In the genomic region with DNA sequence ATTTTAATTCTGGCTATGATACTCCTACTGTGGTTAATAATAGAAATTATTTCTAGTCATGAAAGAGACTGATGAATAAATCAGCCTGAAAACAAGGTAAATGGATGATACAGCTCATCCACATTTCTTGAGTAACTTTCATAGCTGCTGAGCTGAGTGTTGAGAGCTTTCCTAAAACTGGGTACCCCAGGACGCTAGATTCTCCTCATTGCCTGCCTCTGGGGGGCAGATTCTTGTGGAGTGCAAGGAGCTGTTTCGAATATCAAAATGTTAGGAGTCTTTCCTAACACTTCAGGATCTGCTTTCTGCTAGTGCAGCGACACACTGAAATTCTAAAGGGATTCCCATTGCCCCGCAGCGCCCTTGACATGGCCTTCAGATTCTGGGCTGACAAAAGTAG, we compare ENCODE assay signal across 13 cellular contexts. TPM values are rescaled to one million over a fixed set of nuclear protein-coding genes. Genes with fewer than 3 reads are reported as not detected.
A peak's percentile ranks its signal among the peaks of the same experiment; 100 is the strongest.
DNase-seq lines count a peak whose midpoint lies in the region; ATAC-seq and TF ChIP-seq lines count a peak whose summit lies in the region.
"Had no signal": no experiment of that assay in that cellular context is flagged by ENCODE, and none has a peak within 500 bp of the region (broad histone marks: within the 10 kb centered on the region; RNA-seq: fewer than 3 reads in every experiment).

No MANE protein-coding gene starts in this region.

- H3K36me3 ChIP-seq in brain microvascular endothelial cell (replicated peaks) (no peaks in the 10 kb centered on the region), neuronal stem cell (replicated peaks in 1 of 2; ENCODE audit: control insufficient read depth in 2 of 2, insufficient read depth in 2 of 2, low read length in 2 of 2) (peaks cover 0 to 23% of the 10 kb centered on the region in 2 donors)

- no peak overlapping the region for H3K23ac ChIP-seq in neuronal stem cell (ENCODE audit: low read depth, low read length, poor library complexity)

- no peaks in the 10 kb centered on the region for H3K79me1 ChIP-seq in neuronal stem cell (ENCODE audit: low read depth, low read length)

- H2AK5ac ChIP-seq in neuronal stem cell (ENCODE audit: low read depth, low read length): no peak overlapping the region

- H3K4me3 ChIP-seq in brain microvascular endothelial cell (ENCODE audit: low read depth, low read length) (no peak overlapping the region), neuronal stem cell (ENCODE audit: low read length in 2 of 2) (peak overlapping the region in 1 of 2 donors; percentile 55)

- H3K4ac ChIP-seq in neuronal stem cell (ENCODE audit: low read length): no peak overlapping the region

- H3K9me3 Mint-ChIP-seq in T-helper 2 cell treated with Interferon-gamma antibody and Interleukin-4, amounts not matched to agents 5 μg/mL and 100 μg/mL, for 36 hours: no peaks in the 10 kb centered on the region
- H3K9me3 Mint-ChIP-seq in T-cell: no peaks in the 10 kb centered on the region

- WGBS in neuronal stem cell (ENCODE audit: extremely low coverage in 2 of 2, insufficient read length in 2 of 2, insufficient replicate concordance in 1 of 2), 2 donors: no CpG with 5 or more reads among the region's 5 CpGs

- H2BK12ac ChIP-seq in neuronal stem cell (ENCODE audit: low read length): no peak overlapping the region

- POLR2A ChIA-PET in T-cell (lab: Charles Lee): no interaction called here

- H3K9me3 ChIP-seq in neuronal stem cell (replicated peaks in 1 of 2; ENCODE audit: control insufficient read depth in 2 of 2, insufficient read depth in 1 of 2, low read depth in 1 of 2, low read length in 2 of 2): no peaks in the 10 kb centered on the region

- no peak overlapping the region for H2BK5ac ChIP-seq in neuronal stem cell (ENCODE audit: low read length)

- H4K91ac ChIP-seq in neuronal stem cell (ENCODE audit: low read depth, low read length, poor library complexity): no peak overlapping the region

- no peak overlapping the region for H3K4me2 ChIP-seq in neuronal stem cell (ENCODE audit: insufficient read depth, low read length, poor library complexity, severe bottlenecking)

- H3K36me3 Mint-ChIP-seq in T-helper 2 cell treated with Interferon-gamma antibody and Interleukin-4, amounts not matched to agents 5 μg/mL and 100 μg/mL, for 36 hours (ENCODE audit: low read depth): peaks cover 17% of the 10 kb centered on the region
- H3K36me3 Mint-ChIP-seq in T-cell: no peaks in the 10 kb centered on the region

- CTCF ChIA-PET in T-cell (lab: Charles Lee): interaction anchor here (0.5 to 4.3 kb wide), 13 partner anchors 19 to 297 kb away, joined by 3 to 57 read pairs (median 3); no protein-coding TSS in a partner anchor

- ATAC-seq in T-cell (replicated peaks in 1 of 4): no peak

- H3K27ac Mint-ChIP-seq in T-helper 2 cell treated with Interferon-gamma antibody and Interleukin-4, amounts not matched to agents 5 μg/mL and 100 μg/mL, for 36 hours: peak overlapping the region; percentile 28
- H3K27ac Mint-ChIP-seq in T-cell: no peak overlapping the region

- DNase-seq in T-helper 2 cell treated with Interferon-gamma antibody and Interleukin-4, amounts not matched to agents 5 μg/mL and 100 μg/mL, for 36 hours (ENCODE audit: low spot score): no peak
- DNase-seq in T-helper 2 cell (no peak), Kasumi-1 (lab: John Stamatoyannopoulos, UW) (peak; percentile 22 to 26), brain microvascular endothelial cell (no peak), neuronal stem cell (ENCODE audit: low spot score) (peak; percentile 6), SW 1271 (lab: John Stamatoyannopoulos, UW) (no peak), T-cell (no peak), mucosa of gallbladder (ENCODE audit: low spot score) (no peak)
- DNase-seq: activated T-cell treated with anti-CD3 and anti-CD28 coated beads for 4 hours, NCI-H1105, NCI-H82, occipital lobe had no signal

- no peak overlapping the region for H3K18ac ChIP-seq in neuronal stem cell (ENCODE audit: low read length)

- in situ Hi-C loops in brain microvascular endothelial cell (cut with HindIII; ENCODE audit: low pct_ligation_motif_present, low sequenced_read_pairs): no loop called here

- H3K27me3 Mint-ChIP-seq in T-helper 2 cell treated with Interferon-gamma antibody and Interleukin-4, amounts not matched to agents 5 μg/mL and 100 μg/mL, for 36 hours (ENCODE audit: low read depth): peaks cover 3% of the 10 kb centered on the region
- H3K27me3 Mint-ChIP-seq in T-cell: peaks cover 0 to 2% of the 10 kb centered on the region in 2 donors

- H3K27ac ChIP-seq in brain microvascular endothelial cell (no peak overlapping the region), neuronal stem cell (replicated peaks; ENCODE audit: low read length) (no peak overlapping the region)

- peak; percentile 34 for TF ChIP-seq CTCF in brain microvascular endothelial cell (IDR thresholded peaks at IDR 0.05; ENCODE audit: low read depth, low read length, missing control alignments)

- H4K8ac ChIP-seq in neuronal stem cell (ENCODE audit: low read depth, low read length): no peak overlapping the region

- no peak overlapping the region for H2AFZ ChIP-seq in neuronal stem cell (ENCODE audit: low read length)

- H3K14ac ChIP-seq in neuronal stem cell (ENCODE audit: low read length): no peak overlapping the region

- peak overlapping the region; percentile 60 for H3K4me3 Mint-ChIP-seq in T-helper 2 cell treated with Interferon-gamma antibody and Interleukin-4, amounts not matched to agents 5 μg/mL and 100 μg/mL, for 36 hours
- no peak overlapping the region for H3K4me3 Mint-ChIP-seq in T-cell

- no peaks in the 10 kb centered on the region for H3K27me3 ChIP-seq in brain microvascular endothelial cell (replicated peaks)
- H3K27me3 ChIP-seq in neuronal stem cell (ENCODE audit: control insufficient read depth in 3 of 3, insufficient read depth in 3 of 3, low read depth in 1 of 3, low read length in 3 of 3): no peaks in the 10 kb centered on the region

- peaks cover 44% of the 10 kb centered on the region for H3K4me1 Mint-ChIP-seq in T-helper 2 cell treated with Interferon-gamma antibody and Interleukin-4, amounts not matched to agents 5 μg/mL and 100 μg/mL, for 36 hours (ENCODE audit: low read depth)
- H3K4me1 Mint-ChIP-seq in T-cell: peaks cover 9 to 36% (median 17%) of the 10 kb centered on the region in 3 donors

- H3K9ac ChIP-seq in neuronal stem cell (ENCODE audit: low read depth, low read length, poor library complexity): no peak overlapping the region

- no peak overlapping the region for H2BK15ac ChIP-seq in neuronal stem cell (ENCODE audit: low read length)

- peaks cover 6 to 7% of the 10 kb centered on the region in 2 donors for H3K4me1 ChIP-seq in neuronal stem cell (ENCODE audit: control insufficient read depth in 2 of 2, insufficient read depth in 1 of 2, low read depth in 1 of 2, low read length in 2 of 2)

- H2BK120ac ChIP-seq in neuronal stem cell (ENCODE audit: low read depth, low read length): no peak overlapping the region

RNA-seq across cellular contexts. Expression of a gene that starts 2.1 kb away (rescaled TPM):
- polyA plus RNA-seq in neuronal stem cell (2013, experiment 1 of 2): 45.7 TPM
- 51.7 TPM for polyA plus RNA-seq in neuronal stem cell (2013, experiment 2 of 2)
- 1 to 10 TPM in 1 of 5 donors, under 1 TPM in 2, not detected in 2; 0.53 to 1.1 (median 0.70) TPM for total RNA-seq in T-cell
- 1.7 TPM for total RNA-seq in mucosa of gallbladder
- total RNA-seq: cardiac septum had no signal

Comparison
In these comparisons a context has a peak if more than half of its experiments do, and no peak if none do; other contexts are left out.
1. DNase-seq: peak in Kasumi-1 (2 of 2) and neuronal stem cell (single experiment); none in T-helper 2 cell treated with Interferon-gamma antibody and Interleukin-4, amounts not matched to agents 5 μg/mL and 100 μg/mL, for 36 hours (single experiment), T-helper 2 cell (0 of 5), brain microvascular endothelial cell (single experiment), SW 1271 (0 of 2), T-cell (0 of 34) and mucosa of gallbladder (single experiment).